8 cellular contexts compared by ENCODE assay signal in the genomic region with DNA sequence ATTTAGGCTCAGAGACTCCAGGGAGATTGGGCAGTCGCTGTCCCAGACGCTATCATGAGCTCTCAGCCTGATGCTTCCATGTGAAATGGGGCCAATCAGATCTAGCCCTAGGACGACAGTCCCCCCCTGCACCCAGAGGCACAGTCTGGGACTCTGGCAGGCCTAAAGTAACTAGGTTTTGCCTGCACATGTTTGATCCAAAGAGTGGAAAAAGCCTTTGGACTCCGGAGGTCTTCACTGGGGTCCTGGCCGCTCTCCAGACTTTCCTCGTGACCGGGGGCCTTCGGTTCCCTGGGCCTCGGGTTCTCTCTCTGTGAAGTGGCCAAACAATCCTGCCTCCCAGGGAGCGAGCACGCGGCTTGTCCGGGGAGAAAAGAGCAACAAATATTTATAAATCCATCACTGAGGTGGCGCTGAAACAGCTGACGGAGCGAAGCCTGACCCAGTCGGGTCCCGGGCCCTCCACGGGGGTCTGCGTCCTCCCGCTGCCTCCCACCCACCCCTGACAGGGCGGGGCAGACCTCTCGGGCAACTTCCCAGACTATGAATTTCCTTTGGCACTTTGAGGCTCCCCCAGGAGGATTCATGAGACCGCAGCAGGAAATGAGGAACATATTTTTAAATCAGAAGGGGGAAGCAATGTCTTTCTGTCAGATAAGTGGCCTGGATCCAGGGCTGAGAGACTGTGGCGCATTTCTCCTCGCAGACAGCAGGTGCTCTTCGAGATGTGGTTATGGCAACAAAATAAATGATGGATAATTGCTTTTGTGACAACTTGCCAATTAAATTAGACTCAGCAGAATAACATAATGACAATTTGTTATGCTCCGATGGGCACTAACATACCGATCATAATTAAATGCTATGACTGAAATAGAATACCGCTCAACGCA. TPM values are rescaled to one million over a fixed set of nuclear protein-coding genes. Genes with fewer than 3 reads are reported as not detected.
DNase-seq lines count a peak whose midpoint lies in the region; ATAC-seq and TF ChIP-seq lines count a peak whose summit lies in the region.

No MANE protein-coding gene starts in this region.

- 36% methylated on average over 31 of the region's 31 CpGs for WGBS in liver

- H3K27me3 ChIP-seq in brain microvascular endothelial cell (replicated peaks) (peaks cover 10% of the 10 kb centered on the region), liver (ENCODE audit: control insufficient read depth in 4 of 4, insufficient read depth in 4 of 4, low read length in 3 of 4) (peaks cover 0 to 4% (median 0%) of the 10 kb centered on the region in 4 donors), upper lobe of right lung (no peaks in the 10 kb centered on the region)

- peak overlapping the region; percentile 24 for H3K4me3 ChIP-seq in brain microvascular endothelial cell (ENCODE audit: low read depth, low read length)
- no peak overlapping the region for H3K4me3 ChIP-seq in liver (ENCODE audit: low read depth in 1 of 3, low read length in 3 of 3)
- H3K4me3 ChIP-seq in upper lobe of right lung: peak overlapping the region; percentile 25

- peaks cover 0 to 6% (median 2%) of the 10 kb centered on the region in 4 donors for H3K4me1 ChIP-seq in liver (ENCODE audit: control insufficient read depth in 4 of 4, insufficient read depth in 4 of 4, low read length in 3 of 4)
- H3K4me1 ChIP-seq in upper lobe of right lung: peaks cover 16% of the 10 kb centered on the region

- H3K27ac ChIP-seq in brain microvascular endothelial cell (no peak overlapping the region), liver (ENCODE audit: low read depth in 1 of 2, low read length in 2 of 2) (peak overlapping the region in 1 of 2 donors; percentile 65), upper lobe of right lung (peak overlapping the region; percentile 51)

- ATAC-seq in upper lobe of right lung: peak; percentile 64
- ATAC-seq in GM21737 (IDR thresholded peaks at IDR 0.05; ENCODE audit: unreplicated experiment): no peak
- ATAC-seq in HG02852 (IDR thresholded peaks at IDR 0.05; ENCODE audit: unreplicated experiment): no peak

- intact Hi-C loops in upper lobe of right lung (cut with DNase I): no loop called here

- no peak overlapping the region for H3K9ac ChIP-seq in liver (ENCODE audit: low read depth in 1 of 2, low read length in 2 of 2)

- TF ChIP-seq CTCF in brain microvascular endothelial cell (IDR thresholded peaks at IDR 0.05; ENCODE audit: low read depth, low read length, missing control alignments) (no peak), liver (IDR thresholded peaks at IDR 0.05; ENCODE audit: low read depth, low read length, missing input control) (no peak), upper lobe of right lung (IDR thresholded peaks at IDR 0.05) (no peak)

- no peaks in the 10 kb centered on the region for H3K9me3 ChIP-seq in liver (ENCODE audit: control insufficient read depth in 4 of 4, low read length in 3 of 4)
- H3K9me3 ChIP-seq in upper lobe of right lung: no peaks in the 10 kb centered on the region

- DNase-seq in DMS153 treated with DMSO at 0.1 percent for 48 hours (lab: John Stamatoyannopoulos, UW; ENCODE audit: unreplicated experiment): peak; percentile 71
- peak; percentile 93 to 99 for DNase-seq in NCI-H2081 (lab: John Stamatoyannopoulos, UW)
- peak; percentile 11 for DNase-seq in brain microvascular endothelial cell
- DNase-seq in upper lobe of right lung: no peak
- no peak for DNase-seq in 8988T

- no peaks in the 10 kb centered on the region for H3K36me3 ChIP-seq in brain microvascular endothelial cell (replicated peaks)
- no peaks in the 10 kb centered on the region for H3K36me3 ChIP-seq in liver (ENCODE audit: control insufficient read depth in 4 of 4, insufficient read depth in 3 of 4, low read depth in 1 of 4, low read length in 3 of 4)
- H3K36me3 ChIP-seq in upper lobe of right lung: no peaks in the 10 kb centered on the region

- no peak for TF ChIP-seq RAD21 in liver (IDR thresholded peaks at IDR 0.05)

- in situ Hi-C loops in brain microvascular endothelial cell (cut with HindIII; ENCODE audit: low pct_ligation_motif_present, low sequenced_read_pairs): no loop called here

TF ChIP-seq in liver, 16 proteins besides CTCF, POLR2A, EP300 and RAD21:
- TF ChIP-seq ZBTB33 (IDR thresholded peaks at IDR 0.05) (no peak), YY1 (IDR thresholded peaks at IDR 0.05) (no peak), NR2F2 (IDR thresholded peaks at IDR 0.05) (peak; percentile 31)

RNA-seq across cellular contexts. Expression of gene MRPS23, which starts 38.9 kb away (rescaled TPM):
- total RNA-seq in liver (10 to 100 TPM in 1 of 2 donors, 1 to 10 TPM in 1; 9.8 to 13.7 TPM), upper lobe of right lung (36.0 TPM)
- polyA plus RNA-seq in liver: 10 to 100 TPM; 20.1 to 24.3 TPM

Comparison
In these comparisons a context has a peak if more than half of its experiments do, and no peak if none do; other contexts are left out.
1. DNase-seq: peak in DMS153 treated with DMSO at 0.1 percent for 48 hours (single experiment), NCI-H2081 (2 of 2) and brain microvascular endothelial cell (single experiment); none in upper lobe of right lung (single experiment) and 8988T (single experiment).
2. H3K4me3 ChIP-seq: peak in brain microvascular endothelial cell (single experiment) and upper lobe of right lung (single experiment); none in liver (0 of 3).